In the genomic region with DNA sequence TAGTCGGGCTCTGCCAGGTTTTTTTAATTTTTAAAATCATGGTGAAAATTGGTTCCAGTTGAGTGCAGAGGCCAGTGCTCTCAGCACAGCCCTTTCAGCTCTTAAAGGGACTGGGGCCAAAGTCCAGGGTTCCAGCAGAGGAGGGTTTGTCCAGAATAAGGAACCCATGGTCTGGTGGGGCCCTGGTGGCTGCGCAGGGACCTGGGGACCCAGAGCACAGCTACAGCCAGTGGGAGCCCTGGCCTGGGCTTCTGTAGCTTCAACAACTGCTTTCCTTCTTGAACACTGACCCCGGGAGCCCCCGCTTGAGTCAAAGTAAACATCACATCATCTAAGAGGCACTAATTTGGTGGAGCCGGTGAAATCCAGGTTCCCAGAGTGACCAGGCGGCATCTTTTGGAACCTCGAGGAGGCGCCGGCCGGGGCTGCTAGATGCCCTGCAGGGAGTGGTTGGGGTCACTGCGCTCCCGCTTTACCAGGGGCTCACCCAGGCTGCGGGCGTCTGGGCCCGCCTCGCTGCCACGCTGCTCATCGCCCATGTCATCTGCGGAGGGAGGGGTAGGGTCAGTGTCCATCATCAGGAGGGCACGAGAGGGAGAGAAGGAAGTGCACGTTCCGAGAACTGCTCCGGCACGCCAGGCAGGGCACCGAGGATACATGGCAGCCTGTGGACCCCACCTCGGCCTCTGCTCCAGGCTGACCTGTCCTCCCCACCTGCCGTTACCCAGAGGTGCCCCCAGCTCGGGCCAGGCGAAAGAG, we compare ENCODE assay signal across 13 cellular contexts.
"Had no signal": no experiment of that assay in that cellular context is flagged by ENCODE, and none has a peak within 500 bp of the region (broad histone marks: within the 10 kb centered on the region; RNA-seq: fewer than 3 reads in every experiment).

No MANE protein-coding gene starts in this region.

- H3K4me3 ChIP-seq: cardiac muscle cell, colonic mucosa, SK-N-MC, tibial nerve had no signal

- DNase-seq: activated CD4-positive, alpha-beta T cell treated with anti-CD3 and anti-CD28 coated beads for 48 hours; activated naive CD4-positive, alpha-beta T cell treated with Interleukin-2 at 50 U/mL for 16 hours; activated naive CD8-positive, alpha-beta T cell treated with anti-CD3 and anti-CD28 coated beads, Interleukin-2, amount 50 U/mL, for 24 hours; colonic mucosa; effector CD4-positive, alpha-beta T cell; hippocampal formation; kidney glomerular epithelial cell; naive thymus-derived CD8-positive, alpha-beta T cell had no signal

- H3K27ac ChIP-seq: cardiac muscle cell, colonic mucosa, SK-N-MC, tibial nerve had no signal

- H3K27ac Mint-ChIP-seq: activated naive CD8-positive, alpha-beta T cell treated with anti-CD3 and anti-CD28 coated beads, Interleukin-2, amount 50 U/mL, for 24 hours; activated T-helper 1 cell treated with anti-CD3 and anti-CD28 coated beads, Interleukin-12 subunit alpha, Interleukin-12 subunit beta, Interleukin-2, Interleukin-4 antibody, amounts not matched to agents 30 ng/mL and 10 ng/mL and 1 ng/mL, durations not matched to agents 14 hours and 24 hours and 36 hours had no signal

- H3K9me3 Mint-ChIP-seq: activated naive CD8-positive, alpha-beta T cell treated with anti-CD3 and anti-CD28 coated beads, Interleukin-2, amount 50 U/mL, for 24 hours; activated T-helper 1 cell treated with anti-CD3 and anti-CD28 coated beads, Interleukin-12 subunit alpha, Interleukin-12 subunit beta, Interleukin-2, Interleukin-4 antibody, amounts not matched to agents 30 ng/mL and 10 ng/mL and 1 ng/mL, durations not matched to agents 14 hours and 24 hours and 36 hours had no signal

- H3K4me1 ChIP-seq: colonic mucosa had no signal

- H3K27me3 Mint-ChIP-seq: activated naive CD8-positive, alpha-beta T cell treated with anti-CD3 and anti-CD28 coated beads, Interleukin-2, amount 50 U/mL, for 24 hours had no signal

- H3K36me3 Mint-ChIP-seq: WTC11 had no signal

- H3K36me3 ChIP-seq: cardiac muscle cell, colonic mucosa had no signal

- H3K9me3 ChIP-seq: colonic mucosa, tibial nerve had no signal

- H3K27me3 ChIP-seq: cardiac muscle cell, colonic mucosa, tibial nerve had no signal

- H3K4me3 Mint-ChIP-seq: activated naive CD8-positive, alpha-beta T cell treated with anti-CD3 and anti-CD28 coated beads, Interleukin-2, amount 50 U/mL, for 24 hours; activated T-helper 1 cell treated with anti-CD3 and anti-CD28 coated beads, Interleukin-12 subunit alpha, Interleukin-12 subunit beta, Interleukin-2, Interleukin-4 antibody, amounts not matched to agents 30 ng/mL and 10 ng/mL and 1 ng/mL, durations not matched to agents 14 hours and 24 hours and 36 hours; naive thymus-derived CD8-positive, alpha-beta T cell; WTC11 had no signal

- ATAC-seq: activated naive CD8-positive, alpha-beta T cell treated with anti-CD3 and anti-CD28 coated beads, Interleukin-2, amount 50 U/mL, for 24 hours; naive thymus-derived CD8-positive, alpha-beta T cell; WTC11 had no signal
